8 cellular contexts compared by ENCODE assay signal in genomic region chr1:150487763-150488115, GRCh38. TPM values are rescaled to one million over a fixed set of nuclear protein-coding genes. Genes with fewer than 3 reads are reported as not detected.
A peak's percentile ranks its signal among the peaks of the same experiment; 100 is the strongest.
DNase-seq lines count a peak whose midpoint lies in the region; ATAC-seq and TF ChIP-seq lines count a peak whose summit lies in the region.

No MANE protein-coding gene starts in this region.

- H3K4me1 ChIP-seq in left ventricle myocardium inferior (peaks cover 15% of the 10 kb centered on the region), mesodermal cell (ENCODE audit: control insufficient read depth, insufficient read depth, low read length, poor library complexity, severe bottlenecking) (no peaks in the 10 kb centered on the region)

- H3K4me3 ChIP-seq in left ventricle myocardium inferior (peak overlapping the region; percentile 80), brain microvascular endothelial cell (ENCODE audit: low read depth, low read length) (peak overlapping the region; percentile 87), mesodermal cell (ENCODE audit: extremely low read depth, insufficient read depth, low read length, poor library complexity, severe bottlenecking) (peak overlapping the region; percentile 93)

- H3K36me3 ChIP-seq in left ventricle myocardium inferior (peaks cover 41% of the 10 kb centered on the region), brain microvascular endothelial cell (replicated peaks) (peaks cover 4% of the 10 kb centered on the region), mesodermal cell (ENCODE audit: control insufficient read depth, insufficient read depth, low read length) (peaks cover 39% of the 10 kb centered on the region)

- WGBS in mesodermal cell (ENCODE audit: insufficient coverage in 2 of 2), 2 experiments: 6 to 10% methylated on average over 4 to 5 of the region's 7 CpGs

- intact Hi-C loops in left ventricle myocardium inferior (cut with micrococcal nuclease): no loop called here
- intact Hi-C loops in left cardiac atrium (cut with DNase I): loop anchor here in 1 of 2 donors (2.0 kb wide), 1 partner anchor 15 kb away; no protein-coding TSS in a partner anchor

- ATAC-seq in left cardiac atrium: no peak
- ATAC-seq in GM21786 (IDR thresholded peaks at IDR 0.05; ENCODE audit: unreplicated experiment): no peak

- H3K27me3 ChIP-seq in left ventricle myocardium inferior (ENCODE audit: low read depth) (no peaks in the 10 kb centered on the region), brain microvascular endothelial cell (replicated peaks) (no peaks in the 10 kb centered on the region)

- in situ Hi-C loops in brain microvascular endothelial cell (cut with HindIII; ENCODE audit: low pct_ligation_motif_present, low sequenced_read_pairs): no loop called here

- H3K27ac ChIP-seq in left ventricle myocardium inferior (replicated peaks) (peak overlapping the region; percentile 83), brain microvascular endothelial cell (peak overlapping the region; percentile 44), mesodermal cell (ENCODE audit: low read depth, low read length, severe bottlenecking) (no peak overlapping the region)

- TF ChIP-seq CTCF in left ventricle myocardium inferior (IDR thresholded peaks at IDR 0.05; ENCODE audit: borderline replicate concordance) (no peak), brain microvascular endothelial cell (IDR thresholded peaks at IDR 0.05; ENCODE audit: low read depth, low read length, missing control alignments) (no peak)

- H3K9me3 ChIP-seq in left ventricle myocardium inferior (replicated peaks) (no peaks in the 10 kb centered on the region), mesodermal cell (ENCODE audit: control insufficient read depth, low read length) (no peaks in the 10 kb centered on the region)

- DNase-seq in left ventricle myocardium inferior (no peak), left cardiac atrium (no peak), brain microvascular endothelial cell (no peak), middle frontal gyrus (ENCODE audit: extremely low spot score, low spot score) (no peak), NCI-H1092 (lab: John Stamatoyannopoulos, UW) (no peak), KG1 (lab: John Stamatoyannopoulos, UW) (no peak)

RNA-seq across cellular contexts. Expression of gene TARS2, which starts 0.5 kb away (rescaled TPM):
- total RNA-seq in left ventricle myocardium inferior: 32.2 TPM
- 10 to 100 TPM; 16.3 to 18.5 TPM for total RNA-seq in left cardiac atrium
- polyA plus RNA-seq in mesodermal cell (2013, experiment 1 of 2): 26.3 TPM
- polyA plus RNA-seq in mesodermal cell (2013, experiment 2 of 2): 22.1 TPM

RNA-seq across cellular contexts. Expression of gene ECM1, which starts 20.2 kb away (rescaled TPM):
- total RNA-seq in left ventricle myocardium inferior: 20.1 TPM
- 10 to 100 TPM; 40.6 to 42.2 TPM for total RNA-seq in left cardiac atrium
- 80.5 TPM for polyA plus RNA-seq in mesodermal cell (2013, experiment 1 of 2)
- 65.4 TPM for polyA plus RNA-seq in mesodermal cell (2013, experiment 2 of 2)

RNA-seq across cellular contexts. Expression of gene FALEC, which starts 27.8 kb away (rescaled TPM):
- total RNA-seq in left ventricle myocardium inferior (0.44 TPM), left cardiac atrium (not detected)
- polyA plus RNA-seq in mesodermal cell (2013, experiment 1 of 2): not detected
- polyA plus RNA-seq in mesodermal cell (2013, experiment 2 of 2): not detected
